Comparison of ENCODE assay signal across 25 cellular contexts in genomic region chr2:176614049-176614448, GRCh38.
DNase-seq lines count a peak whose midpoint lies in the region; ATAC-seq, FAIRE-seq and TF ChIP-seq lines count a peak whose summit lies in the region.
"Had no signal": no experiment of that assay in that cellular context is flagged by ENCODE, and none has a peak within 500 bp of the region (broad histone marks: within the 10 kb centered on the region; RNA-seq: fewer than 3 reads in every experiment).

No MANE protein-coding gene starts in this region.

- TF ChIP-seq EP300 in K562 (IDR thresholded peaks at IDR 0.05; ENCODE audit: low read length) = no peak

- no peaks in the 10 kb centered on the region for H3K36me3 Mint-ChIP-seq in activated T-helper 2 cell treated with anti-CD3 and anti-CD28 coated beads, Interferon-gamma antibody, Interleukin-2, Interleukin-4, amounts not matched to agents 10 μg/mL and 5 μg/mL and 100 μg/mL, durations not matched to agents 14 hours and 24 hours and 36 hours (ENCODE audit: low read depth)
- H3K36me3 Mint-ChIP-seq: activated naive CD8-positive, alpha-beta T cell treated with anti-CD3 and anti-CD28 coated beads for 36 hours had no signal

- H3K4me1 ChIP-seq in K562 (replicated peaks in 1 of 2; ENCODE audit: control insufficient read depth in 2 of 2, insufficient read depth in 2 of 2, low read length in 2 of 2) = no peaks in the 10 kb centered on the region; a peak in 1 of 5 replicates
- H3K4me1 ChIP-seq in muscle layer of colon (ENCODE audit: insufficient read depth, low read length) = peaks cover 36% of the 10 kb centered on the region
- H3K4me1 ChIP-seq: Caco-2, Peyer's patch, spleen had no signal

- H3K9me3 Mint-ChIP-seq in activated T-helper 2 cell treated with anti-CD3 and anti-CD28 coated beads, Interferon-gamma antibody, Interleukin-2, Interleukin-4, amounts not matched to agents 10 μg/mL and 5 μg/mL and 100 μg/mL, durations not matched to agents 14 hours and 24 hours and 36 hours = no peaks in the 10 kb centered on the region
- H3K9me3 Mint-ChIP-seq: activated naive CD8-positive, alpha-beta T cell treated with anti-CD3 and anti-CD28 coated beads for 36 hours; activated T-helper 17 cell treated with anti-CD3 and anti-CD28 coated beads, Interleukin-2, amount 50 U/mL, for 72 hours; effector memory CD8-positive, alpha-beta T cell; T-helper 2 cell treated with Interferon-gamma antibody and Interleukin-4, amounts not matched to agents 5 μg/mL and 100 μg/mL, for 36 hours had no signal

- H3K36me3 ChIP-seq in K562 (ENCODE audit: control insufficient read depth, insufficient read depth, low read length) (no peaks in the 10 kb centered on the region), muscle layer of colon (ENCODE audit: insufficient read depth, low read length) (no peaks in the 10 kb centered on the region)
- H3K36me3 ChIP-seq: Peyer's patch, spleen, thoracic aorta had no signal

- no TSS peak for BruUV-seq in K562 (replicated peaks; lab: Mats Ljungman, UMichigan)

- in situ Hi-C loops in K562 (cut with MboI) = no loop called here

- H3K4me1 Mint-ChIP-seq in activated T-helper 2 cell treated with anti-CD3 and anti-CD28 coated beads, Interferon-gamma antibody, Interleukin-2, Interleukin-4, amounts not matched to agents 10 μg/mL and 5 μg/mL and 100 μg/mL, durations not matched to agents 14 hours and 24 hours and 36 hours (ENCODE audit: low read depth) = no peaks in the 10 kb centered on the region
- H3K4me1 Mint-ChIP-seq: activated naive CD8-positive, alpha-beta T cell treated with anti-CD3 and anti-CD28 coated beads for 36 hours; activated T-helper 17 cell treated with anti-CD3 and anti-CD28 coated beads, Interleukin-2, amount 50 U/mL, for 72 hours; B cell had no signal

- H2AFZ ChIP-seq in K562 (ENCODE audit: low read depth, low read length) = no peak overlapping the region

- TF ChIP-seq POLR2A in NB4 (IDR thresholded peaks at IDR 0.05; ENCODE audit: extremely low read depth, insufficient read length) (no peak), K562 (conservative IDR thresholded peaks at IDR 0.05) (no peak)

- CTCF ChIA-PET in K562 (lab: Yijun Ruan, JAX; ENCODE audit: low intra/inter-chr PET ratio) = no interaction called here

- no peak overlapping the region for H3K4me2 ChIP-seq in K562 (ENCODE audit: insufficient read depth, low read length)
- H3K4me2 ChIP-seq: KMS-11 had no signal

- 0% methylated on average over 2 of the region's 2 CpGs for WGBS in K562 (ENCODE audit: insufficient coverage, low coverage, missing lambda C conversion rate)

- no peak overlapping the region for H3K4me3 ChIP-seq in NB4 (ENCODE audit: low read depth, low read length)
- no peak overlapping the region for H3K4me3 ChIP-seq in K562
- peak overlapping the region in 1 of 2 donors; percentile 13 for H3K4me3 ChIP-seq in muscle layer of colon (ENCODE audit: low read depth in 1 of 2, low read length in 2 of 2)
- H3K4me3 ChIP-seq: Peyer's patch, spleen, thoracic aorta had no signal

- TF ChIP-seq CTCF in NB4 (IDR thresholded peaks at IDR 0.05; ENCODE audit: low read depth, low read length) (no peak), K562 (IDR thresholded peaks at IDR 0.05 in 2 of 3, conservative IDR thresholded peaks at IDR 0.05 in 1 of 3; ENCODE audit: insufficient read depth in 2 of 3, low read depth in 1 of 3, low read length in 3 of 3) (no peak)

- H3K27ac ChIP-seq in K562 (ENCODE audit: extremely low read depth, low read depth, low read length) (no peak overlapping the region), muscle layer of colon (ENCODE audit: low read depth, low read length) (peak overlapping the region; percentile 67)
- H3K27ac ChIP-seq: 22Rv1, KMS-11, Peyer's patch, spleen, thoracic aorta had no signal

- H4K20me1 ChIP-seq in K562 (replicated peaks; ENCODE audit: control insufficient read depth, insufficient read depth, low read length) = no peaks in the 10 kb centered on the region

- POLR2A ChIA-PET in K562 (lab: Yijun Ruan, JAX) = no interaction called here

- H3K27me3 Mint-ChIP-seq in activated T-helper 2 cell treated with anti-CD3 and anti-CD28 coated beads, Interferon-gamma antibody, Interleukin-2, Interleukin-4, amounts not matched to agents 10 μg/mL and 5 μg/mL and 100 μg/mL, durations not matched to agents 14 hours and 24 hours and 36 hours (ENCODE audit: low read depth) = peaks cover 16% of the 10 kb centered on the region

- no peaks in the 10 kb centered on the region for H3K79me2 ChIP-seq in K562 (ENCODE audit: control insufficient read depth, insufficient read depth, low read length)

- TF ChIP-seq RAD21 in K562 (CRISPR knock-in tag; conservative IDR thresholded peaks at IDR 0.05 in 1 of 2, IDR thresholded peaks at IDR 0.05 in 1 of 2) = no peak

- intact Hi-C loops in K562 (cut with micrococcal nuclease) = no loop called here
- intact Hi-C loops in activated T-helper 2 cell treated with anti-CD3 and anti-CD28 coated beads, Interferon-gamma antibody, Interleukin-2, Interleukin-4, amounts not matched to agents 10 μg/mL and 5 μg/mL and 100 μg/mL, durations not matched to agents 14 hours and 24 hours and 36 hours (cut with micrococcal nuclease) = no loop called here

- H3K27me3 ChIP-seq in K562 (ENCODE audit: control insufficient read depth in 2 of 2, insufficient read depth in 2 of 2, low read length in 2 of 2) (peaks cover 0 to 6% of the 10 kb centered on the region in 2 experiments; a peak in 2 of 5 replicates), muscle layer of colon (ENCODE audit: control insufficient read depth in 1 of 2, insufficient read depth in 2 of 2, low read length in 2 of 2) (no peaks in the 10 kb centered on the region)
- H3K27me3 ChIP-seq: Peyer's patch had no signal

- peak; percentile 35 for DNase-seq in DMS 273 (lab: John Stamatoyannopoulos, UW; ENCODE audit: unreplicated experiment)
- no peak for DNase-seq in DMS 273 treated with DMSO at 0.1 percent for 48 hours (lab: John Stamatoyannopoulos, UW)
- DNase-seq in NB4 (ENCODE audit: low read depth) = peak; percentile 12
- DNase-seq in K562 (ENCODE audit: extremely low read depth in 1 of 4, low spot score in 3 of 4) = no peak
- no peak for DNase-seq in 8988T
- DNase-seq in activated T-helper 2 cell treated with anti-CD3 and anti-CD28 coated beads, Interferon-gamma antibody, Interleukin-2, Interleukin-4, amounts not matched to agents 10 μg/mL and 5 μg/mL and 100 μg/mL, durations not matched to agents 14 hours and 24 hours and 36 hours (ENCODE audit: low spot score) = no peak
- no peak for DNase-seq in DMS114 treated with DMSO at 0.1 percent for 48 hours (lab: John Stamatoyannopoulos, UW; ENCODE audit: unreplicated experiment)
- DNase-seq: activated CD4-positive, alpha-beta T cell treated with anti-CD3 and anti-CD28 coated beads, Interleukin-2, amount 50 U/mL, for 4 hours; activated CD8-positive, alpha-beta memory T cell treated with anti-CD3 and anti-CD28 coated beads, Interleukin-2, amount 50 U/mL, for 4 hours; activated naive CD8-positive, alpha-beta T cell treated with anti-CD3 and anti-CD28 coated beads for 36 hours; Caco-2; effector memory CD8-positive, alpha-beta T cell; NCI-H187 treated with DMSO at 0.1 percent for 48 hours; Peyer's patch; spleen; stimulated activated CD4-positive, alpha-beta T cell treated with anti-CD3 and anti-CD28 coated beads, Interleukin-4, amount 100 ng/mL, for 24 hours; stimulated activated naive CD4-positive, alpha-beta T cell treated with Interleukin-2 at 50 U/mL for 16 hours had no signal

- H3K9ac ChIP-seq in K562 (ENCODE audit: insufficient read depth in 1 of 2, low read depth in 2 of 2, low read length in 2 of 2) (no peak overlapping the region), muscle layer of colon (ENCODE audit: low read length) (no peak overlapping the region)
- H3K9ac ChIP-seq: KMS-11 had no signal

- no peaks in the 10 kb centered on the region for H3K9me1 ChIP-seq in K562 (ENCODE audit: control insufficient read depth, insufficient read depth, low read length)

- ATAC-seq in K562 = peak; percentile 43; the same call in 1 of the 3 replicates
- ATAC-seq: activated T-helper 17 cell treated with anti-CD3 and anti-CD28 coated beads, Interleukin-2, amount 50 U/mL, for 72 hours; effector memory CD8-positive, alpha-beta T cell had no signal

- no peak overlapping the region for H3K27ac Mint-ChIP-seq in activated T-helper 2 cell treated with anti-CD3 and anti-CD28 coated beads, Interferon-gamma antibody, Interleukin-2, Interleukin-4, amounts not matched to agents 10 μg/mL and 5 μg/mL and 100 μg/mL, durations not matched to agents 14 hours and 24 hours and 36 hours
- H3K27ac Mint-ChIP-seq: activated naive CD8-positive, alpha-beta T cell treated with anti-CD3 and anti-CD28 coated beads for 36 hours; activated T-helper 17 cell treated with anti-CD3 and anti-CD28 coated beads, Interleukin-2, amount 50 U/mL, for 72 hours; B cell; effector memory CD8-positive, alpha-beta T cell; T-helper 2 cell treated with Interferon-gamma antibody and Interleukin-4, amounts not matched to agents 5 μg/mL and 100 μg/mL, for 36 hours had no signal

- H3K9me3 ChIP-seq in K562 (replicated peaks; ENCODE audit: control insufficient read depth, insufficient read depth, low read depth, low read length) (no peaks in the 10 kb centered on the region), muscle layer of colon (ENCODE audit: low read length) (no peaks in the 10 kb centered on the region)
- H3K9me3 ChIP-seq: Caco-2, Peyer's patch, spleen, thoracic aorta had no signal

- FAIRE-seq in K562 (lab: Jason Lieb, UNC) = no peak
- FAIRE-seq: GM18507 had no signal

- no peak overlapping the region for H3K4me3 Mint-ChIP-seq in activated T-helper 2 cell treated with anti-CD3 and anti-CD28 coated beads, Interferon-gamma antibody, Interleukin-2, Interleukin-4, amounts not matched to agents 10 μg/mL and 5 μg/mL and 100 μg/mL, durations not matched to agents 14 hours and 24 hours and 36 hours (ENCODE audit: low read depth)
- H3K4me3 Mint-ChIP-seq: activated naive CD8-positive, alpha-beta T cell treated with anti-CD3 and anti-CD28 coated beads for 36 hours; activated T-helper 17 cell treated with anti-CD3 and anti-CD28 coated beads, Interleukin-2, amount 50 U/mL, for 72 hours; B cell; effector memory CD8-positive, alpha-beta T cell; T-helper 2 cell treated with Interferon-gamma antibody and Interleukin-4, amounts not matched to agents 5 μg/mL and 100 μg/mL, for 36 hours had no signal

TF ChIP-seq in K562, 482 proteins besides CTCF, POLR2A, EP300 and RAD21 (continues in another document):
- TF ChIP-seq ZNF75A (CRISPR knock-in tag; IDR thresholded peaks at IDR 0.05) = no peak
- no peak for TF ChIP-seq ETV1 (tag; conservative IDR thresholded peaks at IDR 0.05; ENCODE audit: low read depth)
- TF ChIP-seq ZFP36 (IDR thresholded peaks at IDR 0.05; ENCODE audit: low read depth, low read length, partially characterized antibody) = no peak
- peak; percentile 54; the same call in 1 of the 2 replicates for TF ChIP-seq RAD51 (IDR thresholded peaks at IDR 0.05; ENCODE audit: borderline replicate concordance, low read depth)

Comparison
In these comparisons a context has a peak if more than half of its experiments do, and no peak if none do; other contexts are left out.
1. DNase-seq: peak in DMS 273 (single experiment) and NB4 (single experiment); none in DMS 273 treated with DMSO at 0.1 percent for 48 hours (single experiment), K562 (0 of 4), 8988T (single experiment), activated T-helper 2 cell treated with anti-CD3 and anti-CD28 coated beads, Interferon-gamma antibody, Interleukin-2, Interleukin-4, amounts not matched to agents 10 μg/mL and 5 μg/mL and 100 μg/mL, durations not matched to agents 14 hours and 24 hours and 36 hours (single experiment) and DMS114 treated with DMSO at 0.1 percent for 48 hours (single experiment).